ENCODE assay signal across 9 cellular contexts in genomic region chr1:246280551-246280950, GRCh38.
DNase-seq lines count a peak whose midpoint lies in the region; ATAC-seq and TF ChIP-seq lines count a peak whose summit lies in the region.
"Had no signal": no experiment of that assay in that cellular context is flagged by ENCODE, and none has a peak within 500 bp of the region (broad histone marks: within the 10 kb centered on the region; RNA-seq: fewer than 3 reads in every experiment).

No MANE protein-coding gene starts in this region.

- no peak for TF ChIP-seq POLR2A in gastroesophageal sphincter (IDR thresholded peaks at IDR 0.05)

- H3K9me3 ChIP-seq in gastroesophageal sphincter, result no peaks in the 10 kb centered on the region

- no peak overlapping the region for H3K27ac Mint-ChIP-seq in activated CD8-positive, alpha-beta T cell treated with anti-CD3 and anti-CD28 coated beads for 36 hours
- H3K27ac Mint-ChIP-seq in activated CD8-positive, alpha-beta T cell treated with anti-CD3 and anti-CD28 coated beads, Interleukin-2, amount 10 ng/mL, durations not matched to agents 7 days and 5 days, result no peak overlapping the region

- no peak for TF ChIP-seq CTCF in activated CD8-positive, alpha-beta T cell treated with anti-CD3 and anti-CD28 coated beads for 36 hours (IDR thresholded peaks at IDR 0.05)
- TF ChIP-seq CTCF in dorsolateral prefrontal cortex (IDR thresholded peaks at IDR 0.05 in 54 of 56, conservative IDR thresholded peaks at IDR 0.05 in 2 of 56; ENCODE audit: low read depth in 1 of 56, partially characterized antibody in 56 of 56) (peak in 49 of 56 donors; percentile 13 to 66 (median 44)), gastroesophageal sphincter (IDR thresholded peaks at IDR 0.05) (peak in 2 of 4 experiments; percentile 12 to 27)

- H3K4me1 ChIP-seq in gastroesophageal sphincter, result no peaks in the 10 kb centered on the region

- intact Hi-C loops in activated CD8-positive, alpha-beta T cell treated with anti-CD3 and anti-CD28 coated beads for 36 hours (cut with micrococcal nuclease), result no loop called here
- intact Hi-C loops in dorsolateral prefrontal cortex (cut with DNase I) (loop anchor here in 1 of 2 donors (5.0 kb wide), 1 partner anchor 1128 kb away; the partner anchor contains the start of gene KIF26B), Right ventricle myocardium superior (cut with DNase I) (no loop called here)

- peak; percentile 1 for DNase-seq in activated CD8-positive, alpha-beta T cell treated with anti-CD3 and anti-CD28 coated beads for 36 hours
- DNase-seq in activated CD8-positive, alpha-beta T cell treated with anti-CD3 and anti-CD28 coated beads, Interleukin-2, amount 10 ng/mL, durations not matched to agents 7 days and 5 days, result no peak
- DNase-seq in NCI-H69 (lab: John Stamatoyannopoulos, UW) (peak; percentile 52), dorsolateral prefrontal cortex (no peak), superior temporal gyrus (ENCODE audit: extremely low spot score) (peak; percentile 62), Right ventricle myocardium superior (no peak)
- DNase-seq: effector memory CD4-positive, alpha-beta T cell had no signal

- 79 to 94% methylated on average over 3 of the region's 3 CpGs for WGBS in gastroesophageal sphincter (ENCODE audit: low coverage in 1 of 2), 2 donors

- no peak overlapping the region for H3K4me3 Mint-ChIP-seq in activated CD8-positive, alpha-beta T cell treated with anti-CD3 and anti-CD28 coated beads for 36 hours
- no peak overlapping the region for H3K4me3 Mint-ChIP-seq in activated CD8-positive, alpha-beta T cell treated with anti-CD3 and anti-CD28 coated beads, Interleukin-2, amount 10 ng/mL, durations not matched to agents 7 days and 5 days

- peaks cover 7% of the 10 kb centered on the region for H3K36me3 Mint-ChIP-seq in activated CD8-positive, alpha-beta T cell treated with anti-CD3 and anti-CD28 coated beads for 36 hours (ENCODE audit: low read depth)
- H3K36me3 Mint-ChIP-seq in activated CD8-positive, alpha-beta T cell treated with anti-CD3 and anti-CD28 coated beads, Interleukin-2, amount 10 ng/mL, durations not matched to agents 7 days and 5 days (ENCODE audit: low read depth), result no peaks in the 10 kb centered on the region

- H3K4me3 ChIP-seq in dorsolateral prefrontal cortex, result no peak overlapping the region
- no peak overlapping the region for H3K4me3 ChIP-seq in gastroesophageal sphincter

- H3K4me1 Mint-ChIP-seq in activated CD8-positive, alpha-beta T cell treated with anti-CD3 and anti-CD28 coated beads for 36 hours (ENCODE audit: low read depth), result no peaks in the 10 kb centered on the region
- H3K4me1 Mint-ChIP-seq in activated CD8-positive, alpha-beta T cell treated with anti-CD3 and anti-CD28 coated beads, Interleukin-2, amount 10 ng/mL, durations not matched to agents 7 days and 5 days (ENCODE audit: low read depth), result no peaks in the 10 kb centered on the region

- no peaks in the 10 kb centered on the region for H3K36me3 ChIP-seq in gastroesophageal sphincter

- POLR2A ChIA-PET in activated CD8-positive, alpha-beta T cell treated with anti-CD3 and anti-CD28 coated beads for 36 hours (lab: Charles Lee), result no interaction called here
- POLR2A ChIA-PET in activated CD8-positive, alpha-beta T cell treated with anti-CD3 and anti-CD28 coated beads, Interleukin-2, amount 10 ng/mL, durations not matched to agents 7 days and 5 days (lab: Charles Lee), result no interaction called here

- H3K27me3 ChIP-seq in dorsolateral prefrontal cortex, result no peaks in the 10 kb centered on the region
- no peaks in the 10 kb centered on the region for H3K27me3 ChIP-seq in gastroesophageal sphincter

- H3K27ac ChIP-seq in dorsolateral prefrontal cortex (no peak overlapping the region), gastroesophageal sphincter (no peak overlapping the region)

- no peak for TF ChIP-seq EP300 in gastroesophageal sphincter (IDR thresholded peaks at IDR 0.05)

- CTCF ChIA-PET in activated CD8-positive, alpha-beta T cell treated with anti-CD3 and anti-CD28 coated beads for 36 hours (lab: Charles Lee), result interaction anchor here (0.9 kb wide), 1 partner anchor 30 kb away, joined by 3 read pairs; no protein-coding TSS in a partner anchor
- CTCF ChIA-PET in activated CD8-positive, alpha-beta T cell treated with anti-CD3 and anti-CD28 coated beads, Interleukin-2, amount 10 ng/mL, durations not matched to agents 7 days and 5 days (lab: Charles Lee), result interaction anchor here (1.1 to 2.0 kb wide), 3 partner anchors 8 to 269 kb away, joined by 3 to 4 read pairs (median 4); no protein-coding TSS in a partner anchor

- no peaks in the 10 kb centered on the region for H3K9me3 Mint-ChIP-seq in activated CD8-positive, alpha-beta T cell treated with anti-CD3 and anti-CD28 coated beads for 36 hours
- H3K9me3 Mint-ChIP-seq in activated CD8-positive, alpha-beta T cell treated with anti-CD3 and anti-CD28 coated beads, Interleukin-2, amount 10 ng/mL, durations not matched to agents 7 days and 5 days (ENCODE audit: insufficient read depth), result no peaks in the 10 kb centered on the region

- ATAC-seq in activated CD8-positive, alpha-beta T cell treated with anti-CD3 and anti-CD28 coated beads for 36 hours, result no peak
- no peak for ATAC-seq in activated CD8-positive, alpha-beta T cell treated with anti-CD3 and anti-CD28 coated beads, Interleukin-2, amount 10 ng/mL, durations not matched to agents 7 days and 5 days
- ATAC-seq in gastroesophageal sphincter (no peak), Right ventricle myocardium superior (ENCODE audit: poor library complexity) (no peak), esophagus mucosa (no peak)

- H3K27me3 Mint-ChIP-seq in activated CD8-positive, alpha-beta T cell treated with anti-CD3 and anti-CD28 coated beads for 36 hours, result no peaks in the 10 kb centered on the region
- H3K27me3 Mint-ChIP-seq in activated CD8-positive, alpha-beta T cell treated with anti-CD3 and anti-CD28 coated beads, Interleukin-2, amount 10 ng/mL, durations not matched to agents 7 days and 5 days (ENCODE audit: low read depth), result no peaks in the 10 kb centered on the region

Comparison
In these comparisons a context has a peak if more than half of its experiments do, and no peak if none do; other contexts are left out.
1. DNase-seq: peak in activated CD8-positive, alpha-beta T cell treated with anti-CD3 and anti-CD28 coated beads for 36 hours (single experiment), NCI-H69 (single experiment) and superior temporal gyrus (single experiment); none in activated CD8-positive, alpha-beta T cell treated with anti-CD3 and anti-CD28 coated beads, Interleukin-2, amount 10 ng/mL, durations not matched to agents 7 days and 5 days (single experiment), dorsolateral prefrontal cortex (0 of 10) and Right ventricle myocardium superior (single experiment).